Comparison of ENCODE assay signal across 28 cellular contexts in genomic region chr7:17331891-17332501, GRCh38.
"Had no signal": no experiment of that assay in that cellular context is flagged by ENCODE, and none has a peak within 500 bp of the region (broad histone marks: within the 10 kb centered on the region; RNA-seq: fewer than 3 reads in every experiment).

No MANE protein-coding gene starts in this region.

- H3K9me3 ChIP-seq: breast epithelium, MG63, SJSA1 had no signal

- DNase-seq: activated CD4-positive, alpha-beta memory T cell treated with anti-CD3 and anti-CD28 coated beads for 36 hours; activated CD4-positive, alpha-beta T cell treated with anti-CD3 and anti-CD28 coated beads, Interleukin-2, amount 10 ng/mL, durations not matched to agents 7 days and 5 days; activated CD4-positive, CD25-positive, alpha-beta regulatory T cell; activated CD8-positive, alpha-beta memory T cell treated with anti-CD3 and anti-CD28 coated beads for 24 hours; activated gamma-delta T cell treated with Interleukin-2 at 50 U/mL for 16 hours; activated naive CD4-positive, alpha-beta T cell treated with anti-CD3 and anti-CD28 coated beads, Interleukin-2, amount 10 ng/mL, durations not matched to agents 7 days and 5 days; activated naive CD8-positive, alpha-beta T cell treated with anti-CD3 and anti-CD28 coated beads for 36 hours; activated T-cell treated with anti-CD3 and anti-CD28 coated beads, Interleukin-2, amount 50 U/mL, for 48 hours; caudate nucleus; MG63; MV-4-11; NCI-H1092 treated with DMSO at 0.1 percent for 48 hours; NCI-H1436; NCI-H1694 treated with DMSO at 0.1 percent for 48 hours; NCI-H2029 treated with DMSO at 0.1 percent for 48 hours; NCI-H345; NCI-H510A; NCI-H69; NK-92 treated with Interleukin-12 subunit alpha and Interleukin-12 subunit beta, amount 100 ng/mL, for 24 hours; OCI-M1; SHP77; T-helper 9 cell had no signal

- H3K4me3 Mint-ChIP-seq: activated CD4-positive, alpha-beta memory T cell treated with anti-CD3 and anti-CD28 coated beads for 36 hours; activated CD4-positive, alpha-beta T cell treated with anti-CD3 and anti-CD28 coated beads, Interleukin-2, amount 10 ng/mL, durations not matched to agents 7 days and 5 days; activated naive CD4-positive, alpha-beta T cell treated with anti-CD3 and anti-CD28 coated beads, Interleukin-2, amount 10 ng/mL, durations not matched to agents 7 days and 5 days; activated naive CD8-positive, alpha-beta T cell treated with anti-CD3 and anti-CD28 coated beads for 36 hours; T-helper 1 cell treated with Interleukin-12 subunit alpha and Interleukin-12 subunit beta and Interleukin-4 antibody, amounts not matched to agents 30 μg/mL and 1 μg/mL, for 36 hours had no signal

- H3K36me3 ChIP-seq: breast epithelium had no signal

- ATAC-seq: Panc1 had no signal

- H3K27me3 ChIP-seq: breast epithelium, MG63, SJSA1 had no signal

- H3K4me1 Mint-ChIP-seq: activated CD4-positive, alpha-beta T cell treated with anti-CD3 and anti-CD28 coated beads, Interleukin-2, amount 10 ng/mL, durations not matched to agents 7 days and 5 days; activated naive CD4-positive, alpha-beta T cell treated with anti-CD3 and anti-CD28 coated beads, Interleukin-2, amount 10 ng/mL, durations not matched to agents 7 days and 5 days; activated naive CD8-positive, alpha-beta T cell treated with anti-CD3 and anti-CD28 coated beads for 36 hours had no signal

- H3K4me1 ChIP-seq: breast epithelium, SJSA1 had no signal

- H3K27me3 Mint-ChIP-seq: activated CD4-positive, alpha-beta memory T cell treated with anti-CD3 and anti-CD28 coated beads for 36 hours; activated CD4-positive, alpha-beta T cell treated with anti-CD3 and anti-CD28 coated beads, Interleukin-2, amount 10 ng/mL, durations not matched to agents 7 days and 5 days; activated naive CD4-positive, alpha-beta T cell treated with anti-CD3 and anti-CD28 coated beads, Interleukin-2, amount 10 ng/mL, durations not matched to agents 7 days and 5 days; activated naive CD8-positive, alpha-beta T cell treated with anti-CD3 and anti-CD28 coated beads for 36 hours had no signal

- H3K27ac ChIP-seq: KMS-11, SJSA1 had no signal

- H3K4me3 ChIP-seq: breast epithelium, MG63, SJSA1 had no signal

- H3K27ac Mint-ChIP-seq: activated CD4-positive, alpha-beta memory T cell treated with anti-CD3 and anti-CD28 coated beads for 36 hours; activated CD4-positive, alpha-beta T cell treated with anti-CD3 and anti-CD28 coated beads, Interleukin-2, amount 10 ng/mL, durations not matched to agents 7 days and 5 days; activated naive CD4-positive, alpha-beta T cell treated with anti-CD3 and anti-CD28 coated beads, Interleukin-2, amount 10 ng/mL, durations not matched to agents 7 days and 5 days; activated naive CD8-positive, alpha-beta T cell treated with anti-CD3 and anti-CD28 coated beads for 36 hours; activated T-helper 2 cell treated with anti-CD3 and anti-CD28 coated beads, Interferon-gamma antibody, Interleukin-2, Interleukin-4, amounts not matched to agents 10 μg/mL and 5 μg/mL and 100 μg/mL, durations not matched to agents 14 hours and 24 hours and 36 hours; T-helper 1 cell treated with Interleukin-12 subunit alpha and Interleukin-12 subunit beta and Interleukin-4 antibody, amounts not matched to agents 30 μg/mL and 1 μg/mL, for 36 hours had no signal
